Comparison of ENCODE assay signal across 8 cellular contexts in the genomic region with DNA sequence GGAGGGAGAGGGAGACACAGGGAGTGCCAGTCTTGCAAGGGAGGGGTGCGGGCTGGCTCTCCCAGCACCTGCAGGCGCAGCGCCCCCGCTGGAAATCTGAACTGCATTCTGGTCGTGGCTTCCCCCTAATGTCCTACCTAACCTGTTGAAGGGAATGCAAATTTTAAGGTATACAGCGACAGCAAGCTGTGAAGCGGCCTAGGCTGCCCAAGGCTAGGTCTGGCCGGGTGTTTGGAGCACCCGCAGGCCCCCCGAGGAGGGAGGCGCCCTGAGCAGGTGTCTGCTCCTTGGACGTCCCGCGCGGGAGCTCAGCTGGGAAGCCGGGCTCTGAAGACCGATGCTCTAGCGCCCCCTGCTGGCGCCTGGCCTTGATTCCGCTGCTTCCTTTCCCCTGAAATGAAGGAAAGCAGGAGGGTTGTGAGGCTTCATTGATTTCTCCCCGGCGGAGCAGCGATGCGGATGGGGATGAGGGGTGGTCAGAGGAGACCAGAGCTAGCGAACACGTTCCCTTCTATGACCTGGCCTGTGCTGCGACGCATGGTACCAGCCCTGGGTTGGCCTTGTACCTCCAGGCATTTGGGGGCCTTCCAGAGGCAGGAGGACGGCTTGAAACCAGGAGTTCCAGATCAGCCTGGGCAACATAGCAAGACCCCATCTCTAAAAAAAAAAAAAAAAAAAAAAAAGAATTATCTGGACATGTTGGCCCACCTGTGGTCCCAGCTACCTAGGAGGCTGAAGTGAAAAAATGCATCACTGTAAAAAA.
DNase-seq lines count a peak whose midpoint lies in the region; ATAC-seq and TF ChIP-seq lines count a peak whose summit lies in the region.

No MANE protein-coding gene starts in this region.

- H3K27me3 ChIP-seq in cardiac muscle cell (no peaks in the 10 kb centered on the region), parathyroid adenoma (ENCODE audit: control insufficient read depth, insufficient read depth, low read length) (no peaks in the 10 kb centered on the region), upper lobe of right lung (no peaks in the 10 kb centered on the region)

- intact Hi-C loops in upper lobe of right lung (cut with DNase I): no loop called here

- H3K27ac ChIP-seq in cardiac muscle cell: no peak overlapping the region
- H3K27ac ChIP-seq in parathyroid adenoma: no peak overlapping the region
- H3K27ac ChIP-seq in upper lobe of right lung: no peak overlapping the region

- no peak overlapping the region for H3K9ac ChIP-seq in parathyroid adenoma

- ATAC-seq in upper lobe of right lung (peak; percentile 90), HG03378 (IDR thresholded peaks at IDR 0.05; ENCODE audit: unreplicated experiment) (no peak)

- H3K36me3 ChIP-seq in cardiac muscle cell (no peaks in the 10 kb centered on the region), parathyroid adenoma (ENCODE audit: control insufficient read depth, insufficient read depth, low read length) (no peaks in the 10 kb centered on the region), upper lobe of right lung (no peaks in the 10 kb centered on the region)

- no peaks in the 10 kb centered on the region for H3K9me3 ChIP-seq in cardiac muscle cell (ENCODE audit: low read depth)
- no peaks in the 10 kb centered on the region for H3K9me3 ChIP-seq in parathyroid adenoma (ENCODE audit: control insufficient read depth, low read length)
- H3K9me3 ChIP-seq in upper lobe of right lung: no peaks in the 10 kb centered on the region

- no peak overlapping the region for H2AFZ ChIP-seq in parathyroid adenoma

- no peak overlapping the region for H3K4me2 ChIP-seq in parathyroid adenoma (ENCODE audit: low read length)

- TF ChIP-seq CTCF in cardiac muscle cell (IDR thresholded peaks at IDR 0.05; ENCODE audit: low read depth, low read length) (peak; percentile 89), parathyroid adenoma (IDR thresholded peaks at IDR 0.05) (peak; percentile 38), upper lobe of right lung (IDR thresholded peaks at IDR 0.05) (peak; percentile 89)

- H3K4me3 ChIP-seq in cardiac muscle cell: no peak overlapping the region
- H3K4me3 ChIP-seq in parathyroid adenoma (ENCODE audit: low read depth, low read length): no peak overlapping the region
- no peak overlapping the region for H3K4me3 ChIP-seq in upper lobe of right lung

- in situ Hi-C loops in KBM-7 (cut with MboI; ENCODE audit: low pct_unique_long_range_greater_than_20kb, low sequenced_read_pairs): loop anchor here (25.0 kb wide), 1 partner anchor 871 kb away; no protein-coding TSS in a partner anchor

- H3K4me1 ChIP-seq in cardiac muscle cell (ENCODE audit: low read depth) (no peaks in the 10 kb centered on the region), parathyroid adenoma (no peaks in the 10 kb centered on the region), upper lobe of right lung (no peaks in the 10 kb centered on the region)

- DNase-seq in GM04504 (ENCODE audit: low read depth): peak; percentile 17
- peak; percentile 82 for DNase-seq in KBM-7
- DNase-seq in SIG-M5 (lab: John Stamatoyannopoulos, UW): peak; percentile 9
- peak; percentile 52 for DNase-seq in activated naive CD4-positive, alpha-beta T cell treated with anti-CD3 and anti-CD28 coated beads, Interleukin-2, amount 50 U/mL, for 16 hours
- DNase-seq in cardiac muscle cell (ENCODE audit: low read depth in 1 of 2, low spot score in 1 of 2): peak; percentile 73 to 96
- DNase-seq in upper lobe of right lung: peak; percentile 91

- no peaks in the 10 kb centered on the region for H3K79me2 ChIP-seq in parathyroid adenoma

Comparison
In these comparisons a context has a peak if more than half of its experiments do, and no peak if none do; other contexts are left out.
1. DNase-seq: peak in every context shown above with its lines; median percentile 91 in upper lobe of right lung; 84 in cardiac muscle cell; 82 in KBM-7; 52 in activated naive CD4-positive, alpha-beta T cell treated with anti-CD3 and anti-CD28 coated beads, Interleukin-2, amount 50 U/mL, for 16 hours; 17 in GM04504; 9 in SIG-M5.
2. CTCF ChIP-seq: peak in every context shown above with its lines; median percentile 89 in cardiac muscle cell; 89 in upper lobe of right lung; 38 in parathyroid adenoma.